8 cellular contexts compared by ENCODE assay signal in genomic region chr12:124774462-124775167, GRCh38.
A peak's percentile ranks its signal among the peaks of the same experiment; 100 is the strongest.
DNase-seq lines count a peak whose midpoint lies in the region; ATAC-seq and TF ChIP-seq lines count a peak whose summit lies in the region.

No MANE protein-coding gene starts in this region.

- H3K27ac ChIP-seq in OCI-LY3 (ENCODE audit: low read length), result peak overlapping the region; percentile 96
- H3K27ac ChIP-seq in adrenal gland, result peak overlapping the region; percentile 55 to 91 (median 83)
- peak overlapping the region; percentile 69 to 80 for H3K27ac ChIP-seq in left lung

- no peak overlapping the region for H2AFZ ChIP-seq in OCI-LY3 (ENCODE audit: low read depth, low read length)

- 13 to 21% (median 17%) methylated on average over 15 of the region's 15 CpGs for WGBS in adrenal gland, 4 donors

- intact Hi-C loops in adrenal gland (cut with DNase I), result no loop called here
- intact Hi-C loops in left lung (cut with DNase I), result loop anchor here in 1 of 2 donors (10.0 kb wide), 1 partner anchor 740 kb away; no protein-coding TSS in a partner anchor

- H3K9ac ChIP-seq in OCI-LY3 (ENCODE audit: low read length), result peak overlapping the region; percentile 74

- DNase-seq in adrenal gland (peak; percentile 70 to 85 (median 84)), left lung (no peak), NCI-H345 treated with DMSO at 0.1 percent for 48 hours (lab: John Stamatoyannopoulos, UW; ENCODE audit: unreplicated experiment) (no peak), NCI-H2227 treated with DMSO at 0.1 percent for 48 hours (lab: John Stamatoyannopoulos, UW) (no peak)
- peak; percentile 57 to 74 for DNase-seq in stimulated activated CD8-positive, alpha-beta memory T cell treated with anti-CD3 and anti-CD28 coated beads, Interleukin-2, amount 100 ng/mL, for 48 hours (ENCODE audit: low read depth in 2 of 2)

- no peaks in the 10 kb centered on the region; the same call in 1 of the 2 replicates for H3K79me2 ChIP-seq in OCI-LY3 (ENCODE audit: low read length)

- TF ChIP-seq POLR2A in adrenal gland (IDR thresholded peaks at IDR 0.05), result peak in 1 of 2 donors; percentile 54

- H3K36me3 ChIP-seq in OCI-LY3 (replicated peaks; ENCODE audit: low read depth, low read length) (peaks cover 15% of the 10 kb centered on the region), adrenal gland (replicated peaks in 1 of 2) (no peaks in the 10 kb centered on the region), left lung (no peaks in the 10 kb centered on the region)

- no peaks in the 10 kb centered on the region for H4K20me1 ChIP-seq in OCI-LY3 (ENCODE audit: insufficient read depth, low read length)

- H3K4me1 ChIP-seq in OCI-LY3 (ENCODE audit: low read length) (peaks cover 93% of the 10 kb centered on the region), adrenal gland (replicated peaks in 1 of 2) (peaks cover 37 to 57% of the 10 kb centered on the region in 2 donors), left lung (peaks cover 6 to 56% of the 10 kb centered on the region in 2 donors)

- H3K4me3 ChIP-seq in OCI-LY3 (ENCODE audit: low read length), result peak overlapping the region; percentile 61
- peak overlapping the region in 1 of 4 donors; percentile 36 for H3K4me3 ChIP-seq in adrenal gland
- H3K4me3 ChIP-seq in left lung, result peak overlapping the region; percentile 1 to 11

- no peaks in the 10 kb centered on the region for H3K9me3 ChIP-seq in OCI-LY3 (ENCODE audit: insufficient read depth, low read length)
- no peaks in the 10 kb centered on the region for H3K9me3 ChIP-seq in adrenal gland (replicated peaks in 1 of 3)
- H3K9me3 ChIP-seq in left lung, result no peaks in the 10 kb centered on the region

- TF ChIP-seq CTCF in OCI-LY3 (IDR thresholded peaks at IDR 0.05; ENCODE audit: low read depth, low read length) (no peak), adrenal gland (IDR thresholded peaks at IDR 0.05) (peak in 3 of 6 experiments; percentile 8 to 24 (median 22)), left lung (IDR thresholded peaks at IDR 0.05) (no peak)

- H3K4me2 ChIP-seq in OCI-LY3 (ENCODE audit: low read length), result peak overlapping the region; percentile 79

- ATAC-seq in GM18520 (IDR thresholded peaks at IDR 0.05; ENCODE audit: unreplicated experiment), result peak; percentile 71
- peak; percentile 78 for ATAC-seq in HG02840 (IDR thresholded peaks at IDR 0.05; ENCODE audit: low FRiP score, unreplicated experiment)
- peak; percentile 32 for ATAC-seq in left lung

- H3K27me3 ChIP-seq in OCI-LY3 (ENCODE audit: low read depth, low read length) (peaks cover 15% of the 10 kb centered on the region), adrenal gland (no peaks in the 10 kb centered on the region), left lung (peaks cover 0 to 7% of the 10 kb centered on the region in 2 donors)

Comparison
In these comparisons a context has a peak if more than half of its experiments do, and no peak if none do; other contexts are left out.
1. DNase-seq: peak in adrenal gland (7 of 7) and stimulated activated CD8-positive, alpha-beta memory T cell treated with anti-CD3 and anti-CD28 coated beads, Interleukin-2, amount 100 ng/mL, for 48 hours (2 of 2); none in left lung (0 of 2), NCI-H345 treated with DMSO at 0.1 percent for 48 hours (single experiment) and NCI-H2227 treated with DMSO at 0.1 percent for 48 hours (single experiment).
2. Peak in every context shown above with its lines, with median percentiles within 50 percentile points of each other: ATAC-seq and H3K27ac ChIP-seq.